In the genomic region with DNA sequence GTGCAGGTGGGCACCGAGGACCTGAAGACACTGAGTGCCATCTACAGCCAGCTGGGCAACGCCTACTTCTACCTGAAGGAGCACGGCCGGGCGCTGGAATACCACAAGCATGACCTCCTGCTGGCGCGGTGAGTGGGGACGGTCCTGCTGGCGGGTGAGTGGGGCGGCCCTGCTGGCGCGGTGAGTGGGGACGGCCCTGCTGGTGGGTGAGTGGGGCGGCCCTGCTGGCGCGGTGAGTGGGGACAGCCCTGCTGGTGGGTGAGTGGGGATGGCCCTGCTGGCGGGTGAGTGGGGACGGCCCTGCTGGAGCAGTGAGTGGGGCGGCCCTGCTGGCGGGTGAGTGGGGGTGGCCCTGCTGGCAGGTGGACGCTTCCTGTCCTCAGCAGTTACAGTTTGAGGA, we compare ENCODE assay signal across 25 cellular contexts. TPM values are rescaled to one million over a fixed set of nuclear protein-coding genes. Genes with fewer than 3 reads are reported as not detected.
DNase-seq lines count a peak whose midpoint lies in the region; ATAC-seq, FAIRE-seq and TF ChIP-seq lines count a peak whose summit lies in the region.
"Had no signal": no experiment of that assay in that cellular context is flagged by ENCODE, and none has a peak within 500 bp of the region (broad histone marks: within the 10 kb centered on the region; RNA-seq: fewer than 3 reads in every experiment).

No MANE protein-coding gene starts in this region.

- no peak overlapping the region for H2AFZ ChIP-seq in HepG2 (ENCODE audit: low read length)
- no peak overlapping the region for H2AFZ ChIP-seq in neuronal stem cell (ENCODE audit: low read length)

- TF ChIP-seq CTCF in HepG2 (CRISPR knock-in tag; IDR thresholded peaks at IDR 0.05) (no peak), right lobe of liver (IDR thresholded peaks at IDR 0.05) (no peak), WTC11 (IDR thresholded peaks at IDR 0.05) (no peak), body of pancreas (IDR thresholded peaks at IDR 0.05) (no peak)

- no peaks in the 10 kb centered on the region for H3K36me3 ChIP-seq in HepG2 (replicated peaks in 1 of 2; ENCODE audit: control insufficient read depth in 1 of 2, insufficient read depth in 2 of 2, low read length in 2 of 2)
- no peaks in the 10 kb centered on the region for H3K36me3 ChIP-seq in right lobe of liver
- peaks cover 19 to 56% of the 10 kb centered on the region in 2 donors for H3K36me3 ChIP-seq in neuronal stem cell (replicated peaks in 1 of 2; ENCODE audit: control insufficient read depth in 2 of 2, insufficient read depth in 2 of 2, low read length in 2 of 2)
- no peaks in the 10 kb centered on the region for H3K36me3 ChIP-seq in body of pancreas (replicated peaks in 1 of 2; ENCODE audit: insufficient read depth in 1 of 2, low read depth in 2 of 2)

- H3K79me1 ChIP-seq in neuronal stem cell (ENCODE audit: low read depth, low read length): peaks cover 39% of the 10 kb centered on the region

- no peak for TF ChIP-seq EP300 in HepG2 (IDR thresholded peaks at IDR 0.05; ENCODE audit: low read depth in 2 of 2, low read length in 2 of 2)
- no peak for TF ChIP-seq EP300 in HepG2 (CRISPR knock-in tag; IDR thresholded peaks at IDR 0.05; ENCODE audit: borderline replicate concordance)

- no peaks in the 10 kb centered on the region for H3K9me3 ChIP-seq in HepG2 (ENCODE audit: low read length)
- no peaks in the 10 kb centered on the region for H3K9me3 ChIP-seq in right lobe of liver
- no peaks in the 10 kb centered on the region for H3K9me3 ChIP-seq in neuronal stem cell (replicated peaks in 1 of 2; ENCODE audit: control insufficient read depth in 2 of 2, insufficient read depth in 1 of 2, low read depth in 1 of 2, low read length in 2 of 2)
- no peaks in the 10 kb centered on the region for H3K9me3 ChIP-seq in body of pancreas
- H3K9me3 ChIP-seq: A549; BE2C; BLaER1 treated with 17β-estradiol and CSF1 and Interleukin-3, amounts not matched to agents 10 nM and 100 nM had no signal

- BruUV-seq in HepG2 (replicated peaks; lab: Mats Ljungman, UMichigan): no TSS peak

- no peak overlapping the region for H4K91ac ChIP-seq in neuronal stem cell (ENCODE audit: low read depth, low read length, poor library complexity)

- no peak overlapping the region for H2BK12ac ChIP-seq in neuronal stem cell (ENCODE audit: low read length)

- no peaks in the 10 kb centered on the region for H3K36me3 Mint-ChIP-seq in WTC11
- H3K36me3 Mint-ChIP-seq: CD14-positive monocyte; CD8-positive, alpha-beta memory T cell had no signal

- no peak for ATAC-seq in HepG2
- no peak for ATAC-seq in right lobe of liver
- no peak for ATAC-seq in WTC11
- ATAC-seq in body of pancreas: no peak
- ATAC-seq: A549, GM12878 had no signal

- H2AK5ac ChIP-seq in neuronal stem cell (ENCODE audit: low read depth, low read length): no peak overlapping the region

- WGBS in HepG2 (ENCODE audit: low lambda C conversion rate): 69% methylated on average over 12 of the region's 21 CpGs
- WGBS in right lobe of liver (ENCODE audit: insufficient coverage, low coverage, low lambda C conversion rate, missing lambda C conversion rate): 93% methylated on average over 14 of the region's 21 CpGs
- no CpG with 5 or more reads among the region's 21 CpGs for WGBS in neuronal stem cell (ENCODE audit: extremely low coverage in 2 of 2, insufficient read length in 2 of 2, insufficient replicate concordance in 1 of 2), 2 donors
- WGBS in body of pancreas, 2 donors: 91 to 94% methylated on average over 15 to 21 of the region's 21 CpGs

- no peaks in the 10 kb centered on the region for H3K79me2 ChIP-seq in HepG2 (ENCODE audit: insufficient read depth, low read length)

- H3K4me2 ChIP-seq in HepG2 (ENCODE audit: low read depth, low read length) (no peak overlapping the region), neuronal stem cell (ENCODE audit: insufficient read depth, low read length, poor library complexity, severe bottlenecking) (no peak overlapping the region)
- H3K4me2 ChIP-seq: A549; BLaER1 treated with 17β-estradiol and CSF1 and Interleukin-3, amounts not matched to agents 10 nM and 100 nM had no signal

- no peak overlapping the region for H3K27ac Mint-ChIP-seq in WTC11
- H3K27ac Mint-ChIP-seq: CD4-positive, alpha-beta T cell; CD8-positive, alpha-beta memory T cell had no signal

- H3K9ac ChIP-seq in HepG2 (ENCODE audit: insufficient read depth, low read depth, low read length) (no peak overlapping the region), neuronal stem cell (ENCODE audit: low read depth, low read length, poor library complexity) (peak overlapping the region; percentile 70)

- in situ Hi-C loops in HepG2 (cut with HindIII; ENCODE audit: extremely low pct_ligation_motif_present, low pct_unique_long_range_greater_than_20kb): loop anchor here (25.0 kb wide), 1 partner anchor 303 kb away; no protein-coding TSS in a partner anchor

- no peak overlapping the region for H3K4me3 Mint-ChIP-seq in WTC11
- H3K4me3 Mint-ChIP-seq: CD14-positive monocyte; CD4-positive, alpha-beta T cell; CD8-positive, alpha-beta memory T cell had no signal

- H3K4me1 ChIP-seq in HepG2 (ENCODE audit: insufficient read depth, low read length) (peaks cover 25% of the 10 kb centered on the region), right lobe of liver (no peaks in the 10 kb centered on the region), neuronal stem cell (ENCODE audit: control insufficient read depth in 2 of 2, insufficient read depth in 1 of 2, low read depth in 1 of 2, low read length in 2 of 2) (no peaks in the 10 kb centered on the region), body of pancreas (peaks cover 15% of the 10 kb centered on the region)
- H3K4me1 ChIP-seq: BE2C had no signal

- no peaks in the 10 kb centered on the region for H3K4me1 Mint-ChIP-seq in WTC11
- H3K4me1 Mint-ChIP-seq: CD14-positive monocyte; CD8-positive, alpha-beta memory T cell had no signal

- no peak for TF ChIP-seq RAD21 in HepG2 (CRISPR knock-in tag; IDR thresholded peaks at IDR 0.05)

- H2BK5ac ChIP-seq in neuronal stem cell (ENCODE audit: low read length): peak overlapping the region; percentile 82

- H3K27me3 ChIP-seq in HepG2 (ENCODE audit: control insufficient read depth in 1 of 2, insufficient read depth in 2 of 2, low read length in 2 of 2): peaks cover 8 to 37% of the 10 kb centered on the region in 2 experiments; a peak in 3 of 5 replicates
- no peaks in the 10 kb centered on the region for H3K27me3 ChIP-seq in right lobe of liver
- no peaks in the 10 kb centered on the region for H3K27me3 ChIP-seq in neuronal stem cell (ENCODE audit: control insufficient read depth in 3 of 3, insufficient read depth in 3 of 3, low read depth in 1 of 3, low read length in 3 of 3)
- no peaks in the 10 kb centered on the region for H3K27me3 ChIP-seq in body of pancreas
- H3K27me3 ChIP-seq: BE2C; BLaER1 treated with 17β-estradiol and CSF1 and Interleukin-3, amounts not matched to agents 10 nM and 100 nM had no signal

- DNase-seq in HepG2 (ENCODE audit: low spot score) (no peak), right lobe of liver (no peak), WTC11 (ENCODE audit: low spot score) (no peak), neuronal stem cell (ENCODE audit: low spot score) (no peak), body of pancreas (no peak)
- no peak for DNase-seq in activated CD8-positive, alpha-beta memory T cell treated with anti-CD3 and anti-CD28 coated beads, Interleukin-2, amount 50 U/mL, for 48 hours
- DNase-seq: 8988T; ACHN; AML-193; BE2C; CD4-positive, alpha-beta T cell; CD8-positive, alpha-beta memory T cell; DMS 273 treated with DMSO at 0.1 percent for 48 hours; DMS79; EL; GDM1; GOT3; H7; HCEC 1CT had no signal

- CTCF ChIA-PET in HepG2 (lab: Yijun Ruan, JAX; ENCODE audit: low intra/inter-chr PET ratio, low total read pairs): no interaction called here
- CTCF ChIA-PET in WTC11 (lab: Charles Lee): no interaction called here

- H3K14ac ChIP-seq in neuronal stem cell (ENCODE audit: low read length): peak overlapping the region; percentile 89

- H3K23ac ChIP-seq in neuronal stem cell (ENCODE audit: low read depth, low read length, poor library complexity): peak overlapping the region; percentile 55

- H3K27ac ChIP-seq in HepG2 (ENCODE audit: extremely low read length, insufficient read depth, low read length): no peak overlapping the region
- H3K27ac ChIP-seq in right lobe of liver: no peak overlapping the region
- no peak overlapping the region for H3K27ac ChIP-seq in neuronal stem cell (replicated peaks; ENCODE audit: low read length)
- H3K27ac ChIP-seq in body of pancreas: no peak overlapping the region
- H3K27ac ChIP-seq: A549 had no signal

- H3K27me3 Mint-ChIP-seq in WTC11 (ENCODE audit: low read depth): no peaks in the 10 kb centered on the region
- H3K27me3 Mint-ChIP-seq: CD4-positive, alpha-beta T cell; CD8-positive, alpha-beta memory T cell had no signal

- no peak overlapping the region for H3K4me3 ChIP-seq in HepG2 (replicated peaks in 1 of 3; ENCODE audit: insufficient read depth in 1 of 3, low read depth in 2 of 3, low read length in 3 of 3)
- H3K4me3 ChIP-seq in right lobe of liver: no peak overlapping the region
- H3K4me3 ChIP-seq in neuronal stem cell (ENCODE audit: low read length in 2 of 2): no peak overlapping the region
- H3K4me3 ChIP-seq in body of pancreas: no peak overlapping the region
- H3K4me3 ChIP-seq: A549; BLaER1 treated with 17β-estradiol and CSF1 and Interleukin-3, amounts not matched to agents 10 nM and 100 nM; GM12878 had no signal

- no peaks in the 10 kb centered on the region for H4K20me1 ChIP-seq in HepG2 (ENCODE audit: insufficient read depth, low read length)

- intact Hi-C loops in HepG2 (cut with micrococcal nuclease; ENCODE audit: unreplicated experiment): no loop called here
- intact Hi-C loops in right lobe of liver (cut with DNase I): no loop called here
- intact Hi-C loops in body of pancreas (cut with DNase I): loop anchor here (5.0 kb wide), 1 partner anchor 33 kb away; no protein-coding TSS in a partner anchor

- no peak overlapping the region for H2BK15ac ChIP-seq in neuronal stem cell (ENCODE audit: low read length)

- H3K9me3 Mint-ChIP-seq in WTC11: no peaks in the 10 kb centered on the region
- H3K9me3 Mint-ChIP-seq: CD14-positive monocyte; CD4-positive, alpha-beta T cell; CD8-positive, alpha-beta memory T cell had no signal

- H3K18ac ChIP-seq in neuronal stem cell (ENCODE audit: low read length): no peak overlapping the region

- POLR2A ChIA-PET in HepG2 (lab: Yijun Ruan, JAX) (interaction anchor here (1.2 kb wide), 1 partner anchor 38 kb away, joined by 3 read pairs; no protein-coding TSS in a partner anchor), WTC11 (lab: Charles Lee) (no interaction called here)

- H2BK120ac ChIP-seq in neuronal stem cell (ENCODE audit: low read depth, low read length): no peak overlapping the region

- H3K4ac ChIP-seq in neuronal stem cell (ENCODE audit: low read length): no peak overlapping the region

- TF ChIP-seq POLR2A in HepG2 (IDR thresholded peaks at IDR 0.05; ENCODE audit: insufficient read depth in 1 of 2, low read depth in 2 of 2, low read length in 2 of 2) (no peak), right lobe of liver (IDR thresholded peaks at IDR 0.05) (no peak), body of pancreas (IDR thresholded peaks at IDR 0.05) (no peak)

- H4K8ac ChIP-seq in neuronal stem cell (ENCODE audit: low read depth, low read length): no peak overlapping the region

- no peak for FAIRE-seq in HepG2 (lab: Jason Lieb, UNC)
- FAIRE-seq: A549, D721Med, GM12878, GM18507 had no signal

RNA-seq across cellular contexts. Expression of a gene that starts 7.2 kb away (rescaled TPM):
- total RNA-seq in HepG2 (2016; rRNA removed; fragmentation: Illumina TruSeq; extraction: Trizol) (0.59 and 1.0 TPM in 2 replicates), right lobe of liver (1 to 10 TPM; 1.3 to 4.8 (median 4.1) TPM), WTC11 (2021) (14.2 to 16.2 TPM (median 16.2 TPM) in 3 replicates), body of pancreas (10 to 100 TPM; 15.8 to 23.1 TPM)
- 0.26 and 0.30 TPM in 2 replicates for total RNA-seq in HepG2 (2016; cell fraction: cytosol; rRNA removed; fragmentation: Illumina TruSeq; extraction: Trizol; ENCODE audit: low read depth)
- 0.55 and 1.1 TPM in 2 replicates for total RNA-seq in HepG2 (2016; cell fraction: insoluble cytoplasmic fraction; rRNA removed; fragmentation: Illumina TruSeq; extraction: Trizol)
- total RNA-seq in HepG2 (2016; cell fraction: membrane; rRNA removed; fragmentation: Illumina TruSeq; extraction: Trizol): 0.53 and 0.72 TPM in 2 replicates
- 0.72 and 0.81 TPM in 2 replicates for total RNA-seq in HepG2 (2016; cell fraction: nucleus; rRNA removed; fragmentation: Illumina TruSeq; extraction: Trizol)
- polyA plus RNA-seq in HepG2 (2011; rRNA removed): 2.4 and 3.4 TPM in 2 replicates
- polyA plus RNA-seq in HepG2 (2011; cell fraction: cytosol; rRNA removed): 1.6 and 2.7 TPM in 2 replicates
- 11.3 and 15.0 TPM in 2 replicates for polyA plus RNA-seq in HepG2 (2011; cell fraction: nucleus; rRNA removed)
- polyA plus RNA-seq in HepG2 (2012): 1.2 and 1.6 TPM in 2 replicates
- 0.28 and 0.43 TPM in 2 replicates for polyA plus RNA-seq in HepG2 (2016; cell fraction: cytosol; fragmentation: Illumina TruSeq; extraction: Trizol; ENCODE audit: low read depth)
- 0.72 and 1.2 TPM in 2 replicates for polyA plus RNA-seq in HepG2 (2016; cell fraction: insoluble cytoplasmic fraction; fragmentation: Illumina TruSeq; extraction: Trizol; ENCODE audit: low read depth)
- polyA plus RNA-seq in HepG2 (2016; cell fraction: membrane; fragmentation: Illumina TruSeq; extraction: Trizol; ENCODE audit: low read depth): 0.61 and 1.2 TPM in 2 replicates
- polyA plus RNA-seq in HepG2 (2016; cell fraction: nucleus; fragmentation: Illumina TruSeq; extraction: Trizol; ENCODE audit: insufficient read depth, low read depth): 3.5 and 3.8 TPM in 2 replicates
- polyA minus RNA-seq in HepG2 (2011; rRNA and poly(A)+ RNA removed; ENCODE audit: low replicate concordance): 2.9 and 5.8 TPM in 2 replicates
- polyA minus RNA-seq in HepG2 (2011; cell fraction: cytosol; rRNA and poly(A)+ RNA removed): 1.4 and 1.6 TPM in 2 replicates
- 1.7 TPM in 2 replicates for polyA minus RNA-seq in HepG2 (2011; cell fraction: nucleus; rRNA and poly(A)+ RNA removed)
- polyA plus RNA-seq in neuronal stem cell (2013, experiment 1 of 2): 37.4 TPM
- 37.2 TPM for polyA plus RNA-seq in neuronal stem cell (2013, experiment 2 of 2)

RNA-seq across cellular contexts. Expression of a gene that starts 29.0 kb away (rescaled TPM):
- total RNA-seq in HepG2 (2016; rRNA removed; fragmentation: Illumina TruSeq; extraction: Trizol): 5.4 and 8.0 TPM in 2 replicates
- total RNA-seq in HepG2 (2016; cell fraction: cytosol; rRNA removed; fragmentation: Illumina TruSeq; extraction: Trizol; ENCODE audit: low read depth): 8.5 and 9.7 TPM in 2 replicates
- total RNA-seq in HepG2 (2016; cell fraction: insoluble cytoplasmic fraction; rRNA removed; fragmentation: Illumina TruSeq; extraction: Trizol): 5.7 and 10.6 TPM in 2 replicates
- total RNA-seq in HepG2 (2016; cell fraction: membrane; rRNA removed; fragmentation: Illumina TruSeq; extraction: Trizol): 8.2 and 10.5 TPM in 2 replicates
- 2.7 and 3.8 TPM in 2 replicates for total RNA-seq in HepG2 (2016; cell fraction: nucleus; rRNA removed; fragmentation: Illumina TruSeq; extraction: Trizol)
- 3.4 and 4.5 TPM in 2 replicates for polyA plus RNA-seq in HepG2 (2011; rRNA removed)
- 1.9 and 8.6 TPM in 2 replicates for polyA plus RNA-seq in HepG2 (2011; cell fraction: cytosol; rRNA removed)
- 4.9 and 10.5 TPM in 2 replicates for polyA plus RNA-seq in HepG2 (2011; cell fraction: nucleus; rRNA removed)
- polyA plus RNA-seq in HepG2 (2012): 1.9 and 2.8 TPM in 2 replicates
- polyA plus RNA-seq in HepG2 (2016; cell fraction: cytosol; fragmentation: Illumina TruSeq; extraction: Trizol; ENCODE audit: low read depth): 8.4 and 8.5 TPM in 2 replicates
- polyA plus RNA-seq in HepG2 (2016; cell fraction: insoluble cytoplasmic fraction; fragmentation: Illumina TruSeq; extraction: Trizol; ENCODE audit: low read depth): 4.0 and 5.1 TPM in 2 replicates
- 6.4 and 6.8 TPM in 2 replicates for polyA plus RNA-seq in HepG2 (2016; cell fraction: membrane; fragmentation: Illumina TruSeq; extraction: Trizol; ENCODE audit: low read depth)
- polyA plus RNA-seq in HepG2 (2016; cell fraction: nucleus; fragmentation: Illumina TruSeq; extraction: Trizol; ENCODE audit: insufficient read depth, low read depth): 5.5 and 7.2 TPM in 2 replicates
- polyA minus RNA-seq in HepG2 (2011; rRNA and poly(A)+ RNA removed; ENCODE audit: low replicate concordance): 0.90 and 2.5 TPM in 2 replicates
- polyA minus RNA-seq in HepG2 (2011; cell fraction: cytosol; rRNA and poly(A)+ RNA removed): 1.3 TPM in 1 of 2 replicates, not detected in the other
- 2.6 and 2.8 TPM in 2 replicates for polyA minus RNA-seq in HepG2 (2011; cell fraction: nucleus; rRNA and poly(A)+ RNA removed)
- 10 to 100 TPM in 3 of 6 experiments, 1 to 10 TPM in 3; 5.0 to 26.0 (median 10.4) TPM for total RNA-seq in right lobe of liver
- total RNA-seq in WTC11 (2021): 13.5 to 17.2 TPM (median 15.0 TPM) in 3 replicates
- polyA plus RNA-seq in neuronal stem cell (2013, experiment 1 of 2): 6.7 TPM
- 6.9 TPM for polyA plus RNA-seq in neuronal stem cell (2013, experiment 2 of 2)
- 10 to 100 TPM; 24.1 to 31.3 TPM for total RNA-seq in body of pancreas

RNA-seq across cellular contexts. Expression of a gene that starts 30.6 kb away (rescaled TPM):
- 0.13 TPM in 1 of 2 replicates, not detected in the other for total RNA-seq in HepG2 (2016; rRNA removed; fragmentation: Illumina TruSeq; extraction: Trizol)
- not detected in 2 replicates for total RNA-seq in HepG2 (2016; cell fraction: cytosol; rRNA removed; fragmentation: Illumina TruSeq; extraction: Trizol; ENCODE audit: low read depth)
- total RNA-seq in HepG2 (2016; cell fraction: insoluble cytoplasmic fraction; rRNA removed; fragmentation: Illumina TruSeq; extraction: Trizol): 0.09 TPM in 1 of 2 replicates, not detected in the other
- 0.10 TPM in 1 of 2 replicates, not detected in the other for total RNA-seq in HepG2 (2016; cell fraction: membrane; rRNA removed; fragmentation: Illumina TruSeq; extraction: Trizol)
- 0.16 and 0.28 TPM in 2 replicates for total RNA-seq in HepG2 (2016; cell fraction: nucleus; rRNA removed; fragmentation: Illumina TruSeq; extraction: Trizol)
- polyA plus RNA-seq in HepG2 (2011; rRNA removed): 0.03 and 0.09 TPM in 2 replicates
- polyA plus RNA-seq in HepG2 (2011; cell fraction: cytosol; rRNA removed): 0.01 and 0.03 TPM in 2 replicates
- 0.45 and 0.48 TPM in 2 replicates for polyA plus RNA-seq in HepG2 (2011; cell fraction: nucleus; rRNA removed)
- 0.04 TPM in 1 of 2 replicates, not detected in the other for polyA plus RNA-seq in HepG2 (2012)
- polyA plus RNA-seq in HepG2 (2016; cell fraction: cytosol; fragmentation: Illumina TruSeq; extraction: Trizol; ENCODE audit: low read depth): not detected in 2 replicates
- not detected in 2 replicates for polyA plus RNA-seq in HepG2 (2016; cell fraction: insoluble cytoplasmic fraction; fragmentation: Illumina TruSeq; extraction: Trizol; ENCODE audit: low read depth)
- polyA plus RNA-seq in HepG2 (2016; cell fraction: membrane; fragmentation: Illumina TruSeq; extraction: Trizol; ENCODE audit: low read depth): 0.08 TPM in 1 of 2 replicates, not detected in the other
- polyA plus RNA-seq in HepG2 (2016; cell fraction: nucleus; fragmentation: Illumina TruSeq; extraction: Trizol; ENCODE audit: insufficient read depth, low read depth): 0.14 and 0.17 TPM in 2 replicates
- polyA minus RNA-seq in HepG2 (2011; rRNA and poly(A)+ RNA removed; ENCODE audit: low replicate concordance): 0.20 and 0.49 TPM in 2 replicates
- polyA minus RNA-seq in HepG2 (2011; cell fraction: cytosol; rRNA and poly(A)+ RNA removed): not detected in 2 replicates
- 0.39 and 0.50 TPM in 2 replicates for polyA minus RNA-seq in HepG2 (2011; cell fraction: nucleus; rRNA and poly(A)+ RNA removed)
- total RNA-seq in right lobe of liver: under 1 TPM in 3 of 6 experiments, not detected in 3; 0.09 to 0.80 (median 0.62) TPM
- 0.02 to 0.04 TPM in 2 of 3 replicates, not detected in the other for total RNA-seq in WTC11 (2021)
- 0.08 TPM for polyA plus RNA-seq in neuronal stem cell (2013, experiment 1 of 2)
- polyA plus RNA-seq in neuronal stem cell (2013, experiment 2 of 2): 0.08 TPM
- 1 to 10 TPM; 1.3 to 2.3 TPM for total RNA-seq in body of pancreas
- total RNA-seq: CD4-positive, alpha-beta T cell; CD8-positive, alpha-beta memory T cell; H7 had no signal
- polyA plus RNA-seq: CD14-positive monocyte; CD8-positive, alpha-beta memory T cell had no signal

RNA-seq across cellular contexts. Expression of a gene that starts 38.9 kb away (rescaled TPM):
- total RNA-seq in HepG2 (2016; rRNA removed; fragmentation: Illumina TruSeq; extraction: Trizol) (3.6 and 7.4 TPM in 2 replicates), right lobe of liver (1 to 10 TPM in 3 of 6 experiments, under 1 TPM in 3; 0.48 to 1.6 (median 1.1) TPM), WTC11 (2021) (0.76 to 0.96 TPM (median 0.96 TPM) in 3 replicates), body of pancreas (1 to 10 TPM in 1 of 2 donors, under 1 TPM in 1; 0.78 to 1.3 TPM)
- 2.1 TPM in 2 replicates for total RNA-seq in HepG2 (2016; cell fraction: cytosol; rRNA removed; fragmentation: Illumina TruSeq; extraction: Trizol; ENCODE audit: low read depth)
- 3.4 and 7.7 TPM in 2 replicates for total RNA-seq in HepG2 (2016; cell fraction: insoluble cytoplasmic fraction; rRNA removed; fragmentation: Illumina TruSeq; extraction: Trizol)
- total RNA-seq in HepG2 (2016; cell fraction: membrane; rRNA removed; fragmentation: Illumina TruSeq; extraction: Trizol): 1.7 and 2.5 TPM in 2 replicates
- 7.9 and 8.9 TPM in 2 replicates for total RNA-seq in HepG2 (2016; cell fraction: nucleus; rRNA removed; fragmentation: Illumina TruSeq; extraction: Trizol)
- 3.3 and 7.2 TPM in 2 replicates for polyA plus RNA-seq in HepG2 (2011; rRNA removed)
- polyA plus RNA-seq in HepG2 (2011; cell fraction: cytosol; rRNA removed): 1.3 and 2.2 TPM in 2 replicates
- 51.0 and 60.5 TPM in 2 replicates for polyA plus RNA-seq in HepG2 (2011; cell fraction: nucleus; rRNA removed)
- polyA plus RNA-seq in HepG2 (2012): 2.6 and 4.5 TPM in 2 replicates
- polyA plus RNA-seq in HepG2 (2016; cell fraction: cytosol; fragmentation: Illumina TruSeq; extraction: Trizol; ENCODE audit: low read depth): 0.79 and 1.0 TPM in 2 replicates
- polyA plus RNA-seq in HepG2 (2016; cell fraction: insoluble cytoplasmic fraction; fragmentation: Illumina TruSeq; extraction: Trizol; ENCODE audit: low read depth): 2.6 and 5.2 TPM in 2 replicates
- 0.66 and 0.74 TPM in 2 replicates for polyA plus RNA-seq in HepG2 (2016; cell fraction: membrane; fragmentation: Illumina TruSeq; extraction: Trizol; ENCODE audit: low read depth)
- 23.4 and 24.3 TPM in 2 replicates for polyA plus RNA-seq in HepG2 (2016; cell fraction: nucleus; fragmentation: Illumina TruSeq; extraction: Trizol; ENCODE audit: insufficient read depth, low read depth)
- polyA minus RNA-seq in HepG2 (2011; rRNA and poly(A)+ RNA removed; ENCODE audit: low replicate concordance): 2.0 and 6.6 TPM in 2 replicates
- polyA minus RNA-seq in HepG2 (2011; cell fraction: cytosol; rRNA and poly(A)+ RNA removed): 0.62 and 0.99 TPM in 2 replicates
- 8.3 and 8.4 TPM in 2 replicates for polyA minus RNA-seq in HepG2 (2011; cell fraction: nucleus; rRNA and poly(A)+ RNA removed)
- polyA plus RNA-seq in neuronal stem cell (2013, experiment 1 of 2): 0.14 TPM
- 0.17 TPM for polyA plus RNA-seq in neuronal stem cell (2013, experiment 2 of 2)
- polyA plus RNA-seq: CD8-positive, alpha-beta memory T cell had no signal
